ENCODE assay signal across 20 cellular contexts in the genomic region with DNA sequence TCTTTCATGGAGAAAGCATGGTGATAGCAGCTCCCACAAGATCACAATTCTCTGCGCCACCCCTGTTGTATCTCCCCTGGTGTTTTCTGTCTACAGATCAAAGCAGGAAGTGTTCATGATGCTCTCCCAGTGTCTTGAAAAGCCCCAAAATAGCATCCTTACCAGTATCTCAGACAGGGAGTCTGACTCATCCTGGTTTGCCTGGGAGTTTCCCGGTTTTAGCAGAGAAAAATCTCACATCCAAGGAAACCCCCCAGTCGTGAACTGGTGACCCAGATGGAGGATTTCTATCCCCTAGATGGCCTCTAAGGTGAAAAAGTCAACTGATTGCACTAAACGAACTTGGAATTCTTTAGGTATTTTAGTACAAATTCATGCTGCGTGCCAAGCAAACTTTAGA.
A peak's percentile ranks its signal among the peaks of the same experiment; 100 is the strongest.
DNase-seq lines count a peak whose midpoint lies in the region; ATAC-seq and TF ChIP-seq lines count a peak whose summit lies in the region.
"Had no signal": no experiment of that assay in that cellular context is flagged by ENCODE, and none has a peak within 500 bp of the region (broad histone marks: within the 10 kb centered on the region; RNA-seq: fewer than 3 reads in every experiment).

No MANE protein-coding gene starts in this region.

- H3K79me2 ChIP-seq in SK-N-SH (ENCODE audit: insufficient read depth), result no peaks in the 10 kb centered on the region

- H3K9me3 ChIP-seq in SK-N-SH, result no peaks in the 10 kb centered on the region
- H3K9me3 ChIP-seq: BLaER1, HAP-1 had no signal

- no peaks in the 10 kb centered on the region for H3K36me3 ChIP-seq in SK-N-SH (replicated peaks in 1 of 2; ENCODE audit: control insufficient read depth in 1 of 2, insufficient read depth in 2 of 2, low read length in 1 of 2)
- H3K36me3 ChIP-seq: BLaER1, HAP-1 had no signal

- H3K9me3 Mint-ChIP-seq in endothelial cell (ENCODE audit: unreplicated experiment), result no peaks in the 10 kb centered on the region

- no peaks in the 10 kb centered on the region for H3K9me2 ChIP-seq in SK-N-SH

- no peaks in the 10 kb centered on the region for H4K20me1 ChIP-seq in SK-N-SH (ENCODE audit: insufficient read depth)
- H4K20me1 ChIP-seq: BLaER1 had no signal

- no peak overlapping the region for H3K9ac ChIP-seq in SK-N-SH
- H3K9ac ChIP-seq: BLaER1 had no signal

- TF ChIP-seq RAD21 in SK-N-SH (IDR thresholded peaks at IDR 0.05; ENCODE audit: low read length), result no peak

- H3K4me3 Mint-ChIP-seq in endothelial cell (ENCODE audit: unreplicated experiment), result no peak overlapping the region
- H3K4me3 Mint-ChIP-seq: CD8-positive, alpha-beta memory T cell had no signal

- 0 out of 4 replicates have a peak overlapping the region, but pooled peaks of 1 of the 2 experiments have one; percentile 5 for H3K4me3 ChIP-seq in SK-N-SH (ENCODE audit: low read depth in 2 of 2, low read length in 1 of 2)
- H3K4me3 ChIP-seq: BLaER1, HAP-1, SK-N-MC had no signal

- TF ChIP-seq EP300 in SK-N-SH (IDR thresholded peaks at IDR 0.05; ENCODE audit: borderline replicate concordance in 1 of 2, low read depth in 1 of 2, low read length in 1 of 2), result no peak

- H3K27me3 Mint-ChIP-seq in endothelial cell (ENCODE audit: unreplicated experiment), result no peaks in the 10 kb centered on the region

- H3K27ac Mint-ChIP-seq in endothelial cell (ENCODE audit: unreplicated experiment), result no peak overlapping the region

- H2AFZ ChIP-seq in SK-N-SH (ENCODE audit: low read depth), result peak overlapping the region; percentile 42; the same call in 1 of the 2 replicates

- no peaks in the 10 kb centered on the region for H3F3A ChIP-seq in SK-N-SH (replicated peaks; ENCODE audit: insufficient read depth)

- DNase-seq in SK-N-SH, result no peak
- DNase-seq in NCI-H226, result peak; percentile 10
- peak; percentile 1 for DNase-seq in inferior parietal cortex (ENCODE audit: extremely low spot score)
- DNase-seq in endothelial cell (ENCODE audit: low spot score), result no peak
- DNase-seq: CD8-positive, alpha-beta memory T cell; DMS79; KBM-7; NCI-H1436; NCI-H2029 treated with DMSO at 0.1 percent for 48 hours; NCI-H2171 treated with DMSO at 0.1 percent for 48 hours; NCI-H510A treated with DMSO at 0.1 percent for 48 hours had no signal

- POLR2A ChIA-PET in SK-N-SH (lab: Yijun Ruan, JAX), result no interaction called here

- no peak; the same call in 2 of the 3 replicates for ATAC-seq in SK-N-SH treated with all-trans-retinoic acid at 6 μM for 48 hours
- no peak for ATAC-seq in GM18511 (IDR thresholded peaks at IDR 0.05; ENCODE audit: unreplicated experiment)
- ATAC-seq in HG02623 (IDR thresholded peaks at IDR 0.05; ENCODE audit: unreplicated experiment), result no peak
- ATAC-seq in GM18520 (IDR thresholded peaks at IDR 0.05; ENCODE audit: unreplicated experiment), result no peak
- ATAC-seq: Right ventricle myocardium inferior had no signal

- H3K36me3 Mint-ChIP-seq in endothelial cell (ENCODE audit: low read depth, unreplicated experiment), result no peaks in the 10 kb centered on the region
- H3K36me3 Mint-ChIP-seq: CD8-positive, alpha-beta memory T cell had no signal

- CTCF ChIA-PET in SK-N-SH (lab: Yijun Ruan, JAX), result no interaction called here

- peak overlapping the region; percentile 23; the same call in 1 of the 2 replicates for H3K4me2 ChIP-seq in SK-N-SH
- H3K4me2 ChIP-seq: BLaER1 had no signal

- TF ChIP-seq CTCF in SK-N-SH (IDR thresholded peaks at IDR 0.05) (no peak), endothelial cell (IDR thresholded peaks at IDR 0.05; ENCODE audit: unreplicated experiment) (no peak)

- peak overlapping the region in 1 of 2 experiments; percentile 60; a peak in 2 of 4 replicates for H3K27ac ChIP-seq in SK-N-SH (ENCODE audit: low read depth in 2 of 2, low read length in 1 of 2)
- H3K27ac ChIP-seq: 22Rv1, BLaER1, SK-N-MC had no signal

- WGBS in SK-N-SH (ENCODE audit: low lambda C conversion rate), result 6% methylated on average over 5 of the region's 5 CpGs

- H3K4me1 ChIP-seq in SK-N-SH (ENCODE audit: control insufficient read depth in 1 of 2, insufficient read depth in 2 of 2, low read depth in 1 of 2, low read length in 1 of 2), result no peaks in the 10 kb centered on the region
- H3K4me1 ChIP-seq: BLaER1 had no signal

- H3K4me1 Mint-ChIP-seq in endothelial cell (ENCODE audit: unreplicated experiment), result no peaks in the 10 kb centered on the region
- H3K4me1 Mint-ChIP-seq: CD8-positive, alpha-beta memory T cell had no signal

- no peaks in the 10 kb centered on the region; the same call in 1 of the 2 replicates for H3K27me3 ChIP-seq in SK-N-SH (ENCODE audit: insufficient read depth)
- H3K27me3 ChIP-seq: BLaER1 had no signal

TF ChIP-seq in SK-N-SH, 30 proteins besides CTCF, POLR2A, EP300 and RAD21 (continues in another document):
- TF ChIP-seq RFX5 (IDR thresholded peaks at IDR 0.05; ENCODE audit: low read length), result no peak
- no peak for TF ChIP-seq NFIC (IDR thresholded peaks at IDR 0.05; ENCODE audit: borderline replicate concordance)
- TF ChIP-seq YY1 (IDR thresholded peaks at IDR 0.05; ENCODE audit: low read depth), result no peak
- TF ChIP-seq, protein P1, sequence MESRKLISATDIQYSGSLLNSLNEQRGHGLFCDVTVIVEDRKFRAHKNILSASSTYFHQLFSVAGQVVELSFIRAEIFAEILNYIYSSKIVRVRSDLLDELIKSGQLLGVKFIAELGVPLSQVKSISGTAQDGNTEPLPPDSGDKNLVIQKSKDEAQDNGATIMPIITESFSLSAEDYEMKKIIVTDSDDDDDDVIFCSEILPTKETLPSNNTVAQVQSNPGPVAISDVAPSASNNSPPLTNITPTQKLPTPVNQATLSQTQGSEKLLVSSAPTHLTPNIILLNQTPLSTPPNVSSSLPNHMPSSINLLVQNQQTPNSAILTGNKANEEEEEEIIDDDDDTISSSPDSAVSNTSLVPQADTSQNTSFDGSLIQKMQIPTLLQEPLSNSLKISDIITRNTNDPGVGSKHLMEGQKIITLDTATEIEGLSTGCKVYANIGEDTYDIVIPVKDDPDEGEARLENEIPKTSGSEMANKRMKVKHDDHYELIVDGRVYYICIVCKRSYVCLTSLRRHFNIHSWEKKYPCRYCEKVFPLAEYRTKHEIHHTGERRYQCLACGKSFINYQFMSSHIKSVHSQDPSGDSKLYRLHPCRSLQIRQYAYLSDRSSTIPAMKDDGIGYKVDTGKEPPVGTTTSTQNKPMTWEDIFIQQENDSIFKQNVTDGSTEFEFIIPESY (IDR thresholded peaks at IDR 0.05; ENCODE audit: borderline replicate concordance, low read depth), result no peak
- no peak for TF ChIP-seq SMC3 (IDR thresholded peaks at IDR 0.05; ENCODE audit: low read depth, low read length)
- no peak for TF ChIP-seq MXI1 (IDR thresholded peaks at IDR 0.05; ENCODE audit: low read depth, low read length)
- TF ChIP-seq GABPA (IDR thresholded peaks at IDR 0.05; ENCODE audit: low read depth), result no peak
- TF ChIP-seq, protein P2, sequence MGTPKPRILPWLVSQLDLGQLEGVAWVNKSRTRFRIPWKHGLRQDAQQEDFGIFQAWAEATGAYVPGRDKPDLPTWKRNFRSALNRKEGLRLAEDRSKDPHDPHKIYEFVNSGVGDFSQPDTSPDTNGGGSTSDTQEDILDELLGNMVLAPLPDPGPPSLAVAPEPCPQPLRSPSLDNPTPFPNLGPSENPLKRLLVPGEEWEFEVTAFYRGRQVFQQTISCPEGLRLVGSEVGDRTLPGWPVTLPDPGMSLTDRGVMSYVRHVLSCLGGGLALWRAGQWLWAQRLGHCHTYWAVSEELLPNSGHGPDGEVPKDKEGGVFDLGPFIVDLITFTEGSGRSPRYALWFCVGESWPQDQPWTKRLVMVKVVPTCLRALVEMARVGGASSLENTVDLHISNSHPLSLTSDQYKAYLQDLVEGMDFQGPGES (IDR thresholded peaks at IDR 0.05; ENCODE audit: low read depth, low read length), result no peak
- TF ChIP-seq ELF1 (IDR thresholded peaks at IDR 0.05), result no peak

TF ChIP-seq in SK-N-SH treated with all-trans-retinoic acid at 6 μM for 48 hours, 23 proteins besides CTCF, POLR2A, EP300 and RAD21 (continues in another document):
- no peak for TF ChIP-seq PPARA (CRISPR knock-in tag; IDR thresholded peaks at IDR 0.05; ENCODE audit: borderline replicate concordance)
- TF ChIP-seq ZFP3 (CRISPR knock-in tag; IDR thresholded peaks at IDR 0.05), result no peak
- TF ChIP-seq TSHZ2 (CRISPR knock-in tag; IDR thresholded peaks at IDR 0.05), result no peak
- TF ChIP-seq ZFP30 (CRISPR knock-in tag; IDR thresholded peaks at IDR 0.05), result no peak
- no peak for TF ChIP-seq ZNF8 (CRISPR knock-in tag; IDR thresholded peaks at IDR 0.05)
- TF ChIP-seq ZNF70 (CRISPR knock-in tag; IDR thresholded peaks at IDR 0.05), result no peak
- TF ChIP-seq, protein P3, sequence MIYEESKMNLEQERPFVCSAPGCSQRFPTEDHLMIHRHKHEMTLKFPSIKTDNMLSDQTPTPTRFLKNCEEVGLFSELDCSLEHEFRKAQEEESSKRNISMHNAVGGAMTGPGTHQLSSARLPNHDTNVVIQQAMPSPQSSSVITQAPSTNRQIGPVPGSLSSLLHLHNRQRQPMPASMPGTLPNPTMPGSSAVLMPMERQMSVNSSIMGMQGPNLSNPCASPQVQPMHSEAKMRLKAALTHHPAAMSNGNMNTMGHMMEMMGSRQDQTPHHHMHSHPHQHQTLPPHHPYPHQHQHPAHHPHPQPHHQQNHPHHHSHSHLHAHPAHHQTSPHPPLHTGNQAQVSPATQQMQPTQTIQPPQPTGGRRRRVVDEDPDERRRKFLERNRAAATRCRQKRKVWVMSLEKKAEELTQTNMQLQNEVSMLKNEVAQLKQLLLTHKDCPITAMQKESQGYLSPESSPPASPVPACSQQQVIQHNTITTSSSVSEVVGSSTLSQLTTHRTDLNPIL (CRISPR knock-in tag; IDR thresholded peaks at IDR 0.05; ENCODE audit: low read depth), result no peak

Comparison
In these comparisons a context has a peak if more than half of its experiments do, and no peak if none do; other contexts are left out.
1. DNase-seq: peak in NCI-H226 (single experiment) and inferior parietal cortex (single experiment); none in SK-N-SH (single experiment) and endothelial cell (single experiment).